ENCODE assay signal across 13 cellular contexts in genomic region chr16:3580271-3580670, GRCh38. TPM values are rescaled to one million over a fixed set of nuclear protein-coding genes. Genes with fewer than 3 reads are reported as not detected.
A peak's percentile ranks its signal among the peaks of the same experiment; 100 is the strongest.
DNase-seq lines count a peak whose midpoint lies in the region; ATAC-seq and TF ChIP-seq lines count a peak whose summit lies in the region.
"Had no signal": no experiment of that assay in that cellular context is flagged by ENCODE, and none has a peak within 500 bp of the region (broad histone marks: within the 10 kb centered on the region; RNA-seq: fewer than 3 reads in every experiment).

No MANE protein-coding gene starts in this region.

- ATAC-seq in CD8-positive, alpha-beta T cell = no peak
- ATAC-seq in naive B cell (ENCODE audit: low read depth in 2 of 2) = peak; percentile 37 to 54
- ATAC-seq in SK-N-SH treated with all-trans-retinoic acid at 6 μM for 48 hours = no peak
- no peak for ATAC-seq in HG03196 (IDR thresholded peaks at IDR 0.05; ENCODE audit: unreplicated experiment)

- H3K4me1 ChIP-seq in CD8-positive, alpha-beta T cell (ENCODE audit: insufficient read depth, low read length) = peaks cover 32% of the 10 kb centered on the region
- H3K4me1 ChIP-seq: uterus had no signal

- intact Hi-C loops in CD8-positive, alpha-beta T cell (cut with DNase I, micrococcal nuclease) = no loop called here
- intact Hi-C loops in activated CD4-positive, alpha-beta memory T cell treated with anti-CD3 and anti-CD28 coated beads for 36 hours (cut with micrococcal nuclease) = no loop called here

- no peak overlapping the region for H3K4me3 ChIP-seq in CD8-positive, alpha-beta T cell (ENCODE audit: low read depth, low read length)
- H3K4me3 ChIP-seq: right atrium auricular region, uterus had no signal

- no peaks in the 10 kb centered on the region for H3K9me3 ChIP-seq in CD8-positive, alpha-beta T cell (ENCODE audit: low read length)
- H3K9me3 ChIP-seq in KOPT-K1 (ENCODE audit: insufficient read depth, low read length, poor library complexity, severe bottlenecking) = no peaks in the 10 kb centered on the region
- H3K9me3 ChIP-seq: right atrium auricular region, uterus had no signal

- CTCF ChIA-PET in CD8-positive, alpha-beta T cell (lab: Charles Lee) = no interaction called here
- CTCF ChIA-PET in activated CD4-positive, alpha-beta memory T cell treated with anti-CD3 and anti-CD28 coated beads for 36 hours (lab: Charles Lee) = no interaction called here

- TF ChIP-seq CTCF in CD8-positive, alpha-beta T cell (IDR thresholded peaks at IDR 0.05) = no peak
- TF ChIP-seq CTCF in GM10266 (IDR thresholded peaks at IDR 0.05; ENCODE audit: control insufficient read depth, insufficient read depth, low read depth, missing control alignments) = no peak

- H3K36me3 ChIP-seq in CD8-positive, alpha-beta T cell (ENCODE audit: insufficient read depth, low read length) = no peaks in the 10 kb centered on the region
- H3K36me3 ChIP-seq in KOPT-K1 (ENCODE audit: insufficient read depth, low read length) = peaks cover 29% of the 10 kb centered on the region
- H3K36me3 ChIP-seq: right atrium auricular region, uterus had no signal

- H3K27me3 Mint-ChIP-seq in CD8-positive, alpha-beta T cell (ENCODE audit: low read depth) = no peaks in the 10 kb centered on the region
- H3K27me3 Mint-ChIP-seq in activated CD4-positive, alpha-beta memory T cell treated with anti-CD3 and anti-CD28 coated beads for 36 hours = no peaks in the 10 kb centered on the region
- H3K27me3 Mint-ChIP-seq in naive B cell = no peaks in the 10 kb centered on the region

- no peak overlapping the region for H3K27ac ChIP-seq in CD8-positive, alpha-beta T cell (ENCODE audit: low read depth, low read length)
- peak overlapping the region; percentile 30 for H3K27ac ChIP-seq in KOPT-K1 (ENCODE audit: low read depth, low read length, poor library complexity, severe bottlenecking)
- H3K27ac ChIP-seq: right atrium auricular region, uterus had no signal

- peaks cover 19% of the 10 kb centered on the region for H3K36me3 Mint-ChIP-seq in CD8-positive, alpha-beta T cell
- peaks cover 6% of the 10 kb centered on the region for H3K36me3 Mint-ChIP-seq in activated CD4-positive, alpha-beta memory T cell treated with anti-CD3 and anti-CD28 coated beads for 36 hours
- no peaks in the 10 kb centered on the region for H3K36me3 Mint-ChIP-seq in naive B cell

- no peak for DNase-seq in CD8-positive, alpha-beta T cell
- no peak for DNase-seq in activated CD4-positive, alpha-beta memory T cell treated with anti-CD3 and anti-CD28 coated beads for 36 hours
- peak; percentile 38 for DNase-seq in naive B cell
- no peak for DNase-seq in GM10266 (ENCODE audit: extremely low spot score)
- DNase-seq in NCI-H1930 (lab: John Stamatoyannopoulos, UW) = no peak
- DNase-seq: activated CD4-positive, alpha-beta T cell treated with anti-CD3 and anti-CD28 coated beads for 1 hour; activated naive CD4-positive, alpha-beta T cell treated with anti-CD3 and anti-CD28 coated beads, Interleukin-2, amount 50 U/mL, for 16 hours; NCI-H2081 treated with DMSO at 0.1 percent for 48 hours had no signal

- no peaks in the 10 kb centered on the region for H3K27me3 ChIP-seq in CD8-positive, alpha-beta T cell (ENCODE audit: insufficient read depth, low read length)
- H3K27me3 ChIP-seq: right atrium auricular region, uterus had no signal

- H3K9me3 Mint-ChIP-seq in CD8-positive, alpha-beta T cell = no peaks in the 10 kb centered on the region
- H3K9me3 Mint-ChIP-seq in activated CD4-positive, alpha-beta memory T cell treated with anti-CD3 and anti-CD28 coated beads for 36 hours = no peaks in the 10 kb centered on the region
- no peaks in the 10 kb centered on the region for H3K9me3 Mint-ChIP-seq in naive B cell

- H3K27ac Mint-ChIP-seq in CD8-positive, alpha-beta T cell = peak overlapping the region; percentile 91
- peak overlapping the region; percentile 40 for H3K27ac Mint-ChIP-seq in activated CD4-positive, alpha-beta memory T cell treated with anti-CD3 and anti-CD28 coated beads for 36 hours
- peak overlapping the region; percentile 61 to 94 (median 90) for H3K27ac Mint-ChIP-seq in naive B cell

- H3K4me3 Mint-ChIP-seq in CD8-positive, alpha-beta T cell = no peak overlapping the region
- no peak overlapping the region for H3K4me3 Mint-ChIP-seq in activated CD4-positive, alpha-beta memory T cell treated with anti-CD3 and anti-CD28 coated beads for 36 hours
- H3K4me3 Mint-ChIP-seq in naive B cell = peak overlapping the region; percentile 57 to 100 (median 72)

- POLR2A ChIA-PET in CD8-positive, alpha-beta T cell (lab: Charles Lee) = no interaction called here
- POLR2A ChIA-PET in activated CD4-positive, alpha-beta memory T cell treated with anti-CD3 and anti-CD28 coated beads for 36 hours (lab: Charles Lee) = no interaction called here

- H3K4me1 Mint-ChIP-seq in CD8-positive, alpha-beta T cell (ENCODE audit: low read depth) = peaks cover 38% of the 10 kb centered on the region
- H3K4me1 Mint-ChIP-seq in activated CD4-positive, alpha-beta memory T cell treated with anti-CD3 and anti-CD28 coated beads for 36 hours (ENCODE audit: low read depth) = peaks cover 26% of the 10 kb centered on the region
- H3K4me1 Mint-ChIP-seq in naive B cell = peaks cover 43 to 55% (median 54%) of the 10 kb centered on the region in 3 donors

TF ChIP-seq in SK-N-SH treated with all-trans-retinoic acid at 6 μM for 48 hours, 23 proteins besides CTCF, POLR2A, EP300 and RAD21 (continues in another document):
- TF ChIP-seq ZNF565 (CRISPR knock-in tag; conservative IDR thresholded peaks at IDR 0.05; ENCODE audit: low read depth) (no peak), ARNTL (CRISPR knock-in tag; IDR thresholded peaks at IDR 0.05; ENCODE audit: borderline replicate concordance, low read depth) (no peak), POU6F1 (CRISPR knock-in tag; IDR thresholded peaks at IDR 0.05; ENCODE audit: borderline replicate concordance, low read depth) (no peak), BACH2 (CRISPR knock-in tag; IDR thresholded peaks at IDR 0.05; ENCODE audit: borderline replicate concordance) (no peak), RARB (CRISPR knock-in tag; IDR thresholded peaks at IDR 0.05) (no peak), ZFP3 (CRISPR knock-in tag; IDR thresholded peaks at IDR 0.05) (no peak), PPARA (CRISPR knock-in tag; IDR thresholded peaks at IDR 0.05; ENCODE audit: borderline replicate concordance) (no peak)
- TF ChIP-seq, protein P1, sequence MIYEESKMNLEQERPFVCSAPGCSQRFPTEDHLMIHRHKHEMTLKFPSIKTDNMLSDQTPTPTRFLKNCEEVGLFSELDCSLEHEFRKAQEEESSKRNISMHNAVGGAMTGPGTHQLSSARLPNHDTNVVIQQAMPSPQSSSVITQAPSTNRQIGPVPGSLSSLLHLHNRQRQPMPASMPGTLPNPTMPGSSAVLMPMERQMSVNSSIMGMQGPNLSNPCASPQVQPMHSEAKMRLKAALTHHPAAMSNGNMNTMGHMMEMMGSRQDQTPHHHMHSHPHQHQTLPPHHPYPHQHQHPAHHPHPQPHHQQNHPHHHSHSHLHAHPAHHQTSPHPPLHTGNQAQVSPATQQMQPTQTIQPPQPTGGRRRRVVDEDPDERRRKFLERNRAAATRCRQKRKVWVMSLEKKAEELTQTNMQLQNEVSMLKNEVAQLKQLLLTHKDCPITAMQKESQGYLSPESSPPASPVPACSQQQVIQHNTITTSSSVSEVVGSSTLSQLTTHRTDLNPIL (CRISPR knock-in tag; IDR thresholded peaks at IDR 0.05; ENCODE audit: low read depth) = no peak
- TF ChIP-seq, protein P2, sequence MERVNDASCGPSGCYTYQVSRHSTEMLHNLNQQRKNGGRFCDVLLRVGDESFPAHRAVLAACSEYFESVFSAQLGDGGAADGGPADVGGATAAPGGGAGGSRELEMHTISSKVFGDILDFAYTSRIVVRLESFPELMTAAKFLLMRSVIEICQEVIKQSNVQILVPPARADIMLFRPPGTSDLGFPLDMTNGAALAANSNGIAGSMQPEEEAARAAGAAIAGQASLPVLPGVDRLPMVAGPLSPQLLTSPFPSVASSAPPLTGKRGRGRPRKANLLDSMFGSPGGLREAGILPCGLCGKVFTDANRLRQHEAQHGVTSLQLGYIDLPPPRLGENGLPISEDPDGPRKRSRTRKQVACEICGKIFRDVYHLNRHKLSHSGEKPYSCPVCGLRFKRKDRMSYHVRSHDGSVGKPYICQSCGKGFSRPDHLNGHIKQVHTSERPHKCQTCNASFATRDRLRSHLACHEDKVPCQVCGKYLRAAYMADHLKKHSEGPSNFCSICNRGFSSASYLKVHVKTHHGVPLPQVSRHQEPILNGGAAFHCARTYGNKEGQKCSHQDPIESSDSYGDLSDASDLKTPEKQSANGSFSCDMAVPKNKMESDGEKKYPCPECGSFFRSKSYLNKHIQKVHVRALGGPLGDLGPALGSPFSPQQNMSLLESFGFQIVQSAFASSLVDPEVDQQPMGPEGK (CRISPR knock-in tag; IDR thresholded peaks at IDR 0.05; ENCODE audit: borderline replicate concordance) = no peak

RNA-seq across cellular contexts. Expression of gene NLRC3, which starts 3.1 kb away (rescaled TPM):
- 10 to 100 TPM; 39.5 to 42.9 TPM for total RNA-seq in CD8-positive, alpha-beta T cell
- 10 to 100 TPM; 25.9 to 28.4 TPM for total RNA-seq in activated CD4-positive, alpha-beta memory T cell treated with anti-CD3 and anti-CD28 coated beads for 36 hours
- polyA plus RNA-seq in naive B cell (ENCODE audit: low read depth in 6 of 6) = 10 to 100 TPM in 4 of 6 donors, 1 to 10 TPM in 2; 7.9 to 20.8 (median 11.2) TPM

RNA-seq across cellular contexts. Expression of gene SLX4, which starts 31.1 kb away (rescaled TPM):
- total RNA-seq in CD8-positive, alpha-beta T cell = 1 to 10 TPM; 5.1 to 5.2 TPM
- 10 to 100 TPM; 13.4 to 15.3 TPM for total RNA-seq in activated CD4-positive, alpha-beta memory T cell treated with anti-CD3 and anti-CD28 coated beads for 36 hours
- 1 to 10 TPM in 1 of 6 donors, under 1 TPM in 5; 0.29 to 1.6 (median 0.74) TPM for polyA plus RNA-seq in naive B cell (ENCODE audit: low read depth in 6 of 6)

Comparison
In these comparisons a context has a peak if more than half of its experiments do, and no peak if none do; other contexts are left out.
1. ATAC-seq: peak in naive B cell (2 of 2); none in CD8-positive, alpha-beta T cell (single experiment), SK-N-SH treated with all-trans-retinoic acid at 6 μM for 48 hours (single experiment) and HG03196 (single experiment).
2. H3K27ac Mint-ChIP-seq: peak in every context shown above with its lines; median percentile 91 in CD8-positive, alpha-beta T cell; 90 in naive B cell; 40 in activated CD4-positive, alpha-beta memory T cell treated with anti-CD3 and anti-CD28 coated beads for 36 hours.
3. H3K4me3 Mint-ChIP-seq: peak in naive B cell (8 of 8); none in CD8-positive, alpha-beta T cell (single experiment) and activated CD4-positive, alpha-beta memory T cell treated with anti-CD3 and anti-CD28 coated beads for 36 hours (single experiment).